Comparison of ENCODE assay signal across 15 cellular contexts in the genomic region with DNA sequence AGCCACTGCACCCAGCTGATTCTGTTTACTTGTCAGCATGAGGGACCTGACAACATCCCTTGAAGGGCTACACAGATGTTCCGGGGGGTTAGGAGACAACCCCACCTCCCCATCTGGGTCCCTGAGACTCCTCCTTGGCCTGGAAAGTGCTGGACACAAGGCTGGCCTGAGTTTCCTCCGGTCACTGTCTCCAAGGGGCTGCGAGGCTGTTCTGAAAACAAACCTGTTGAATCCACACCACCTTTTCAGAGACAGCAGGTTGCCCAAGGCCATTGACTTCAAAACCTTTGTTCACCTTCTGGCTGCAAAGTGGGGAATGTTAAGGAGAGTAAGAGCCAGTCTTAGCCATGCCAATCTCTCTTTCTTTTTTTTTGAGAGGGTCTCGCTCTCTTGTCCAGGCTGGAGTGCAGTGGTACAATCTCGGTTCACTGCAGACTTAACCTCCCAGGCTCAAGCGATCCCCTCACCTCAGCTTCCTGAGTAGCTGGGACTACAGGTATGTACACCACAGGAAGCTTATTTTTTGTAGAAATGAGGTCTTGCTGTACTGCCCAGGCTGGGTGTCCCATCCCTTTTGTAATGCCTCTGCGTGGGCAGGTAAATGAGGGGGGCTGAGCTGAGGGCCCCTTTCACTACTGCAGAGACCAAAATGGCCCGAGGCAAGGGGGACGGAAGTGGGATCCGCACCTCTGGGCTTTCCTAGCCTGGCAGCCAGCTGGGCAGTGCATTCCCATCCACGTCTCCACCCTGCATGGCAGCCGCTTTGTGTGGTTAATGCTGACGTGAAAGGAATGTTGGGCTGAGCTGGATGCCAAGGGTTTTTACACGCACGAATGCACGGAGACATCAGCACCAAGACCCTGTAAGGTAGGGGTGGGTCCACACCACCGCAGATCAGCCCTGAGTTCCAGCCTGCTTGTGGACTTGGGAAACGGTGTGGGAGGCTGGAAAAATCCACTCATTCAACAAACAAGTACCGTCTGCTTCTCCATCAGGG. TPM values are rescaled to one million over a fixed set of nuclear protein-coding genes. Genes with fewer than 3 reads are reported as not detected.
DNase-seq lines count a peak whose midpoint lies in the region; ATAC-seq, FAIRE-seq and TF ChIP-seq lines count a peak whose summit lies in the region.
"Had no signal": no experiment of that assay in that cellular context is flagged by ENCODE, and none has a peak within 500 bp of the region (broad histone marks: within the 10 kb centered on the region; RNA-seq: fewer than 3 reads in every experiment).

No MANE protein-coding gene starts in this region.

- H3K36me3 Mint-ChIP-seq in activated T-helper 2 cell treated with anti-CD3 and anti-CD28 coated beads, Interferon-gamma antibody, Interleukin-2, Interleukin-4, amounts not matched to agents 10 μg/mL and 5 μg/mL and 100 μg/mL, durations not matched to agents 14 hours and 24 hours and 36 hours (ENCODE audit: low read depth), result peaks cover 3% of the 10 kb centered on the region
- H3K36me3 Mint-ChIP-seq: activated CD4-positive, alpha-beta memory T cell treated with anti-CD3 and anti-CD28 coated beads for 36 hours had no signal

- no peaks in the 10 kb centered on the region for H3K9me1 ChIP-seq in keratinocyte (ENCODE audit: control insufficient read depth, extremely low read depth, insufficient read depth, low read length)

- peak; percentile 27 for DNase-seq in Right ventricle myocardium inferior (ENCODE audit: missing footprints)
- no peak for DNase-seq in left ventricle myocardium inferior
- DNase-seq in activated T-helper 2 cell treated with anti-CD3 and anti-CD28 coated beads, Interferon-gamma antibody, Interleukin-2, Interleukin-4, amounts not matched to agents 10 μg/mL and 5 μg/mL and 100 μg/mL, durations not matched to agents 14 hours and 24 hours and 36 hours (ENCODE audit: low spot score), result no peak
- no peak for DNase-seq in keratinocyte (ENCODE audit: low read depth, low spot score)
- DNase-seq in uterus, result no peak
- DNase-seq in activated T-cell treated with anti-CD3 and anti-CD28 coated beads for 4 hours, result no peak
- no peak for DNase-seq in prostate gland (ENCODE audit: low spot score)
- DNase-seq in NCI-H2196 treated with DMSO at 0.1 percent for 48 hours (lab: John Stamatoyannopoulos, UW; ENCODE audit: unreplicated experiment), result no peak
- DNase-seq: activated CD4-positive, alpha-beta memory T cell treated with anti-CD3 and anti-CD28 coated beads for 36 hours; SIG-M5 had no signal

- no peak overlapping the region for H3K9ac ChIP-seq in keratinocyte (ENCODE audit: control insufficient read depth, extremely low read depth, insufficient read depth, low read length)

- dilution Hi-C loops in keratinocyte (cut with MboI; ENCODE audit: extremely low pct_ligation_motif_present, low sequenced_read_pairs), result no loop called here

- no peak for TF ChIP-seq CTCF in left ventricle myocardium inferior (IDR thresholded peaks at IDR 0.05; ENCODE audit: borderline replicate concordance)
- TF ChIP-seq CTCF in keratinocyte (optimal IDR thresholded peaks at IDR 0.05 in 1 of 3, IDR thresholded peaks at IDR 0.05 in 1 of 3, conservative IDR thresholded peaks at IDR 0.05 in 1 of 3; ENCODE audit: extremely low read depth in 1 of 3, insufficient read depth in 2 of 3, low read length in 3 of 3), result no peak
- no peak for TF ChIP-seq CTCF in uterus (IDR thresholded peaks at IDR 0.05)
- TF ChIP-seq CTCF in prostate gland (IDR thresholded peaks at IDR 0.05), result no peak

- H3K27me3 ChIP-seq in left ventricle myocardium inferior (ENCODE audit: low read depth) (no peaks in the 10 kb centered on the region), keratinocyte (ENCODE audit: control insufficient read depth, extremely low read depth, insufficient read depth, low read length) (no peaks in the 10 kb centered on the region), uterus (no peaks in the 10 kb centered on the region), prostate gland (replicated peaks; ENCODE audit: insufficient read depth) (no peaks in the 10 kb centered on the region)
- H3K27me3 ChIP-seq: ascending aorta, esophagus muscularis mucosa, left lung, right atrium auricular region had no signal

- H3K79me2 ChIP-seq in keratinocyte (ENCODE audit: control insufficient read depth, insufficient read depth, low read length), result peaks cover 20% of the 10 kb centered on the region

- H3K27ac ChIP-seq in left ventricle myocardium inferior (replicated peaks) (no peak overlapping the region), keratinocyte (ENCODE audit: control insufficient read depth, insufficient read depth, low read length) (peak overlapping the region; percentile 22), uterus (peak overlapping the region; percentile 27 to 48), prostate gland (no peak overlapping the region)
- H3K27ac ChIP-seq: ascending aorta, left lung had no signal

- peak overlapping the region; percentile 90 for H3K27ac Mint-ChIP-seq in activated T-helper 2 cell treated with anti-CD3 and anti-CD28 coated beads, Interferon-gamma antibody, Interleukin-2, Interleukin-4, amounts not matched to agents 10 μg/mL and 5 μg/mL and 100 μg/mL, durations not matched to agents 14 hours and 24 hours and 36 hours
- H3K27ac Mint-ChIP-seq: activated CD4-positive, alpha-beta memory T cell treated with anti-CD3 and anti-CD28 coated beads for 36 hours had no signal

- H3K9me3 ChIP-seq in left ventricle myocardium inferior (replicated peaks), result no peaks in the 10 kb centered on the region
- H3K9me3 ChIP-seq in keratinocyte (ENCODE audit: control insufficient read depth, low read depth, low read length), result no peaks in the 10 kb centered on the region
- H3K9me3 ChIP-seq in uterus, result no peaks in the 10 kb centered on the region
- H3K9me3 ChIP-seq in prostate gland, result no peaks in the 10 kb centered on the region
- H3K9me3 ChIP-seq: ascending aorta, esophagus muscularis mucosa, left lung, right atrium auricular region had no signal

- H3K36me3 ChIP-seq in left ventricle myocardium inferior, result no peaks in the 10 kb centered on the region
- H3K36me3 ChIP-seq in keratinocyte (ENCODE audit: control insufficient read depth in 2 of 2, extremely low read depth in 1 of 2, insufficient read depth in 2 of 2, low read length in 2 of 2), result no peaks in the 10 kb centered on the region
- H3K36me3 ChIP-seq in uterus, result no peaks in the 10 kb centered on the region
- no peaks in the 10 kb centered on the region for H3K36me3 ChIP-seq in prostate gland
- H3K36me3 ChIP-seq: ascending aorta, esophagus muscularis mucosa, left lung, right atrium auricular region had no signal

- no peaks in the 10 kb centered on the region for H3K27me3 Mint-ChIP-seq in activated T-helper 2 cell treated with anti-CD3 and anti-CD28 coated beads, Interferon-gamma antibody, Interleukin-2, Interleukin-4, amounts not matched to agents 10 μg/mL and 5 μg/mL and 100 μg/mL, durations not matched to agents 14 hours and 24 hours and 36 hours (ENCODE audit: low read depth)
- H3K27me3 Mint-ChIP-seq: activated CD4-positive, alpha-beta memory T cell treated with anti-CD3 and anti-CD28 coated beads for 36 hours had no signal

- peak overlapping the region; percentile 45 for H3K4me3 Mint-ChIP-seq in activated T-helper 2 cell treated with anti-CD3 and anti-CD28 coated beads, Interferon-gamma antibody, Interleukin-2, Interleukin-4, amounts not matched to agents 10 μg/mL and 5 μg/mL and 100 μg/mL, durations not matched to agents 14 hours and 24 hours and 36 hours (ENCODE audit: low read depth)

- no peak for ATAC-seq in Right ventricle myocardium inferior
- ATAC-seq: left lung had no signal

- H3K4me3 ChIP-seq in left ventricle myocardium inferior, result no peak overlapping the region
- H3K4me3 ChIP-seq in keratinocyte (ENCODE audit: control insufficient read depth in 2 of 3, extremely low read depth in 1 of 3, insufficient read depth in 2 of 3, low read depth in 1 of 3, low read length in 3 of 3), result no peak overlapping the region
- H3K4me3 ChIP-seq in uterus, result no peak overlapping the region
- H3K4me3 ChIP-seq in prostate gland, result no peak overlapping the region
- H3K4me3 ChIP-seq: esophagus muscularis mucosa, right atrium auricular region had no signal

- H2AFZ ChIP-seq in keratinocyte (ENCODE audit: control insufficient read depth, low read length), result no peak overlapping the region

- WGBS in prostate gland, result 71% methylated on average over 19 of the region's 19 CpGs

- H3K4me1 Mint-ChIP-seq in activated T-helper 2 cell treated with anti-CD3 and anti-CD28 coated beads, Interferon-gamma antibody, Interleukin-2, Interleukin-4, amounts not matched to agents 10 μg/mL and 5 μg/mL and 100 μg/mL, durations not matched to agents 14 hours and 24 hours and 36 hours (ENCODE audit: low read depth), result peaks cover 16% of the 10 kb centered on the region

- H3K4me2 ChIP-seq in keratinocyte (ENCODE audit: control insufficient read depth, extremely low read depth, insufficient read depth, low read depth, low read length), result no peak overlapping the region

- no peaks in the 10 kb centered on the region for H3K9me3 Mint-ChIP-seq in activated T-helper 2 cell treated with anti-CD3 and anti-CD28 coated beads, Interferon-gamma antibody, Interleukin-2, Interleukin-4, amounts not matched to agents 10 μg/mL and 5 μg/mL and 100 μg/mL, durations not matched to agents 14 hours and 24 hours and 36 hours
- H3K9me3 Mint-ChIP-seq: activated CD4-positive, alpha-beta memory T cell treated with anti-CD3 and anti-CD28 coated beads for 36 hours had no signal

- TF ChIP-seq POLR2A in uterus (IDR thresholded peaks at IDR 0.05) (no peak), prostate gland (IDR thresholded peaks at IDR 0.05) (no peak)

- FAIRE-seq in keratinocyte (lab: Jason Lieb, UNC), result no peak

- no peaks in the 10 kb centered on the region for H4K20me1 ChIP-seq in keratinocyte (ENCODE audit: control insufficient read depth, extremely low read depth, insufficient read depth, low read length)

- H3K4me1 ChIP-seq in left ventricle myocardium inferior, result peaks cover 30% of the 10 kb centered on the region
- H3K4me1 ChIP-seq in keratinocyte (ENCODE audit: control insufficient read depth, extremely low read depth, insufficient read depth, low read length), result peaks cover 21% of the 10 kb centered on the region
- H3K4me1 ChIP-seq in uterus, result peaks cover 0 to 7% of the 10 kb centered on the region in 2 donors
- no peaks in the 10 kb centered on the region for H3K4me1 ChIP-seq in prostate gland (replicated peaks)

- intact Hi-C loops in Right ventricle myocardium inferior (cut with DNase I), result no loop called here
- intact Hi-C loops in left ventricle myocardium inferior (cut with micrococcal nuclease), result no loop called here
- intact Hi-C loops in activated T-helper 2 cell treated with anti-CD3 and anti-CD28 coated beads, Interferon-gamma antibody, Interleukin-2, Interleukin-4, amounts not matched to agents 10 μg/mL and 5 μg/mL and 100 μg/mL, durations not matched to agents 14 hours and 24 hours and 36 hours (cut with micrococcal nuclease), result loop anchor here (5.0 kb wide), 2 partner anchors 648 to 1012 kb away; partner anchors contain the start of genes LENG9 and ZNF787
- intact Hi-C loops in uterus (cut with DNase I; ENCODE audit: low total_unique reads), result no loop called here
- intact Hi-C loops in prostate gland (cut with DNase I), result no loop called here

RNA-seq across cellular contexts. Expression of gene ZNF628, which starts 1.9 kb away (rescaled TPM):
- total RNA-seq in Right ventricle myocardium inferior (5.7 TPM), left ventricle myocardium inferior (5.4 TPM), uterus (10 to 100 TPM in 2 of 4 donors, 1 to 10 TPM in 1, not detected in 1; 1.0 to 29.5 (median 11.9) TPM), prostate gland (10 to 100 TPM; 10.9 to 66.4 TPM)
- 8.6 and 9.5 TPM in 2 replicates for total RNA-seq in activated T-helper 2 cell treated with anti-CD3 and anti-CD28 coated beads, Interferon-gamma antibody, Interleukin-2, Interleukin-4, amounts not matched to agents 10 μg/mL and 5 μg/mL and 100 μg/mL, durations not matched to agents 14 hours and 24 hours and 36 hours
- polyA plus RNA-seq in keratinocyte, result 0.22 to 1.5 TPM (median 0.39 TPM) in 3 replicates
- 0.72 TPM for polyA plus RNA-seq in keratinocyte (2011; ENCODE audit: low read depth)
- 0.29 and 1.6 TPM in 2 replicates for polyA plus RNA-seq in keratinocyte (2011; cell fraction: cytosol; rRNA removed)
- polyA plus RNA-seq in keratinocyte (2011; cell fraction: nucleus; rRNA removed), result 1.5 and 2.0 TPM in 2 replicates
- 1.9 and 5.8 TPM in 2 replicates for polyA plus RNA-seq in keratinocyte (2012; ENCODE audit: low replicate concordance)
- polyA minus RNA-seq in keratinocyte, result 0.19 to 1.6 TPM (median 0.23 TPM) in 3 replicates
- polyA minus RNA-seq in keratinocyte (2011; cell fraction: cytosol; rRNA and poly(A)+ RNA removed), result 7.1 TPM
- 3.0 and 3.1 TPM in 2 replicates for polyA minus RNA-seq in keratinocyte (2011; cell fraction: nucleus; rRNA and poly(A)+ RNA removed)

RNA-seq across cellular contexts. Expression of gene C19orf85, which starts 10.0 kb away (rescaled TPM):
- total RNA-seq in Right ventricle myocardium inferior (not detected), left ventricle myocardium inferior (not detected), uterus (not detected), prostate gland (not detected)
- not detected in 2 replicates for total RNA-seq in activated T-helper 2 cell treated with anti-CD3 and anti-CD28 coated beads, Interferon-gamma antibody, Interleukin-2, Interleukin-4, amounts not matched to agents 10 μg/mL and 5 μg/mL and 100 μg/mL, durations not matched to agents 14 hours and 24 hours and 36 hours
- not detected in 3 replicates for polyA plus RNA-seq in keratinocyte
- polyA plus RNA-seq in keratinocyte (2011; ENCODE audit: low read depth), result not detected
- polyA plus RNA-seq in keratinocyte (2011; cell fraction: cytosol; rRNA removed), result not detected in 2 replicates
- 0.11 TPM in 1 of 2 replicates, not detected in the other for polyA plus RNA-seq in keratinocyte (2011; cell fraction: nucleus; rRNA removed)
- not detected in 2 replicates for polyA plus RNA-seq in keratinocyte (2012; ENCODE audit: low replicate concordance)
- not detected in 3 replicates for polyA minus RNA-seq in keratinocyte
- polyA minus RNA-seq in keratinocyte (2011; cell fraction: cytosol; rRNA and poly(A)+ RNA removed), result not detected
- polyA minus RNA-seq in keratinocyte (2011; cell fraction: nucleus; rRNA and poly(A)+ RNA removed), result not detected in 2 replicates
- total RNA-seq: activated CD4-positive, alpha-beta memory T cell treated with anti-CD3 and anti-CD28 coated beads for 36 hours; ascending aorta; esophagus muscularis mucosa; HT1080; left lung; right atrium auricular region had no signal

RNA-seq across cellular contexts. Expression of gene NAT14, which starts 10.4 kb away (rescaled TPM):
- total RNA-seq in Right ventricle myocardium inferior, result 5.6 TPM
- 5.2 TPM for total RNA-seq in left ventricle myocardium inferior
- total RNA-seq in activated T-helper 2 cell treated with anti-CD3 and anti-CD28 coated beads, Interferon-gamma antibody, Interleukin-2, Interleukin-4, amounts not matched to agents 10 μg/mL and 5 μg/mL and 100 μg/mL, durations not matched to agents 14 hours and 24 hours and 36 hours, result 20.0 and 20.2 TPM in 2 replicates
- polyA plus RNA-seq in keratinocyte, result 11.0 to 12.5 TPM (median 11.9 TPM) in 3 replicates
- 0.66 TPM for polyA plus RNA-seq in keratinocyte (2011; ENCODE audit: low read depth)
- 7.2 and 15.0 TPM in 2 replicates for polyA plus RNA-seq in keratinocyte (2011; cell fraction: cytosol; rRNA removed)
- polyA plus RNA-seq in keratinocyte (2011; cell fraction: nucleus; rRNA removed), result 21.8 and 24.6 TPM in 2 replicates
- polyA plus RNA-seq in keratinocyte (2012; ENCODE audit: low replicate concordance), result 6.8 and 20.9 TPM in 2 replicates
- 2.2 to 14.3 TPM (median 2.7 TPM) in 3 replicates for polyA minus RNA-seq in keratinocyte
- polyA minus RNA-seq in keratinocyte (2011; cell fraction: cytosol; rRNA and poly(A)+ RNA removed), result 6.7 TPM
- polyA minus RNA-seq in keratinocyte (2011; cell fraction: nucleus; rRNA and poly(A)+ RNA removed), result 2.6 and 3.3 TPM in 2 replicates
- total RNA-seq in uterus, result 10 to 100 TPM; 16.8 to 44.3 (median 19.6) TPM
- total RNA-seq in prostate gland, result 10 to 100 TPM; 10.8 to 19.8 TPM

RNA-seq across cellular contexts. Expression of gene ISOC2, which starts 13.1 kb away (rescaled TPM):
- total RNA-seq in Right ventricle myocardium inferior (55.2 TPM), left ventricle myocardium inferior (52.6 TPM), uterus (10 to 100 TPM in 3 of 4 donors, 1 to 10 TPM in 1; 1.2 to 78.6 (median 23.8) TPM), prostate gland (100 to 1,000 TPM in 1 of 2 donors, 10 to 100 TPM in 1; 85.1 to 117 TPM)
- 30.4 and 34.8 TPM in 2 replicates for total RNA-seq in activated T-helper 2 cell treated with anti-CD3 and anti-CD28 coated beads, Interferon-gamma antibody, Interleukin-2, Interleukin-4, amounts not matched to agents 10 μg/mL and 5 μg/mL and 100 μg/mL, durations not matched to agents 14 hours and 24 hours and 36 hours
- polyA plus RNA-seq in keratinocyte, result 24.5 to 37.7 TPM (median 34.7 TPM) in 3 replicates
- 3.6 TPM for polyA plus RNA-seq in keratinocyte (2011; ENCODE audit: low read depth)
- polyA plus RNA-seq in keratinocyte (2011; cell fraction: cytosol; rRNA removed), result 19.0 and 53.3 TPM in 2 replicates
- polyA plus RNA-seq in keratinocyte (2011; cell fraction: nucleus; rRNA removed), result 13.6 and 19.3 TPM in 2 replicates
- polyA plus RNA-seq in keratinocyte (2012; ENCODE audit: low replicate concordance), result 19.2 and 57.8 TPM in 2 replicates
- 10.9 to 29.3 TPM (median 12.3 TPM) in 3 replicates for polyA minus RNA-seq in keratinocyte
- 56.0 TPM for polyA minus RNA-seq in keratinocyte (2011; cell fraction: cytosol; rRNA and poly(A)+ RNA removed)
- 15.2 and 17.7 TPM in 2 replicates for polyA minus RNA-seq in keratinocyte (2011; cell fraction: nucleus; rRNA and poly(A)+ RNA removed)

RNA-seq across cellular contexts. Expression of gene SSC5D, which starts 13.7 kb away (rescaled TPM):
- total RNA-seq in Right ventricle myocardium inferior, result 3.4 TPM
- 3.7 TPM for total RNA-seq in left ventricle myocardium inferior
- 0.41 and 0.71 TPM in 2 replicates for total RNA-seq in activated T-helper 2 cell treated with anti-CD3 and anti-CD28 coated beads, Interferon-gamma antibody, Interleukin-2, Interleukin-4, amounts not matched to agents 10 μg/mL and 5 μg/mL and 100 μg/mL, durations not matched to agents 14 hours and 24 hours and 36 hours
- not detected in 3 replicates for polyA plus RNA-seq in keratinocyte
- not detected for polyA plus RNA-seq in keratinocyte (2011; ENCODE audit: low read depth)
- polyA plus RNA-seq in keratinocyte (2011; cell fraction: cytosol; rRNA removed), result 0.01 TPM in 1 of 2 replicates, not detected in the other
- 0.09 and 0.10 TPM in 2 replicates for polyA plus RNA-seq in keratinocyte (2011; cell fraction: nucleus; rRNA removed)
- polyA plus RNA-seq in keratinocyte (2012; ENCODE audit: low replicate concordance), result 0.03 TPM in 1 of 2 replicates, not detected in the other
- polyA minus RNA-seq in keratinocyte, result not detected in 3 replicates
- not detected for polyA minus RNA-seq in keratinocyte (2011; cell fraction: cytosol; rRNA and poly(A)+ RNA removed)
- not detected in 2 replicates for polyA minus RNA-seq in keratinocyte (2011; cell fraction: nucleus; rRNA and poly(A)+ RNA removed)
- total RNA-seq in uterus, result 10 to 100 TPM in 3 of 4 donors, 1 to 10 TPM in 1; 5.0 to 50.8 (median 36.0) TPM
- total RNA-seq in prostate gland, result 1 to 10 TPM; 5.6 to 8.6 TPM

Comparison
In these comparisons a context has a peak if more than half of its experiments do, and no peak if none do; other contexts are left out.
1. H3K27ac ChIP-seq: peak in keratinocyte (single experiment) and uterus (2 of 2); none in left ventricle myocardium inferior (single experiment) and prostate gland (0 of 2).